15 cellular contexts compared by ENCODE assay signal in the genomic region with DNA sequence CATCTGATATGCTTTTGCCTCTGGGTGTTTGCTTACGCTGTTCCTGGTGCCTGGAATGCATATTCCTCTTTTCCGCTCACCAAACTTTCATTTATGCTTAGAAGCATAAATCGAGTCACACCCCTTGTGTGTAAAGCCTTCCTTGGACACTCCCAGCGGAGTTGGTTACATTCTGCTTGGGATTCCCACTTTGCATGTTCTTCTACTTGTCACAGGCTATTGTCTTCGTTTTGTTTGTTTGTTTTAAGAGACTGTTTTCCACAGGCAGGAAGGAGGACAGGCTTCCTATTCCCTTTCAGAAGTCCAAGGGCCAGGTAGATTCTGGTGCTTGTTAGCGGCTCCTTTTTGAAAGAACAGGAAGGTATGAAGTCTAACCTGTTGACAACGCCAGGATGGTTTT.
DNase-seq lines count a peak whose midpoint lies in the region; ATAC-seq and TF ChIP-seq lines count a peak whose summit lies in the region.
"Had no signal": no experiment of that assay in that cellular context is flagged by ENCODE, and none has a peak within 500 bp of the region (broad histone marks: within the 10 kb centered on the region; RNA-seq: fewer than 3 reads in every experiment).

No MANE protein-coding gene starts in this region.

- no peak overlapping the region for H3K23ac ChIP-seq in IMR-90 (ENCODE audit: low read depth, low read length)

- in situ Hi-C loops in IMR-90 (cut with MboI; ENCODE audit: low sequenced_read_pairs), result no loop called here

- no peak overlapping the region for H4K5ac ChIP-seq in IMR-90 (ENCODE audit: low read depth, low read length)

- no peak overlapping the region for H2AFZ ChIP-seq in GM23338
- H2AFZ ChIP-seq in IMR-90 (replicated peaks; ENCODE audit: low read length, poor library complexity), result no peak overlapping the region

- H3K36me3 Mint-ChIP-seq in GM23338 (ENCODE audit: low read depth), result no peaks in the 10 kb centered on the region
- H3K36me3 Mint-ChIP-seq in stimulated activated memory B cell treated with anti-CD40 and anti-IgM and Interleukin-4, amounts not matched to agents 10 μg/mL and 1 μg/mL and 100 μg/mL, for 72 hours, result no peaks in the 10 kb centered on the region
- H3K36me3 Mint-ChIP-seq: CD14-positive monocyte; CD8-positive, alpha-beta T cell had no signal

- H3K36me3 ChIP-seq in GM23338 (ENCODE audit: insufficient read depth), result no peaks in the 10 kb centered on the region
- H3K36me3 ChIP-seq in IMR-90 (ENCODE audit: control insufficient read depth, insufficient read depth, low read length), result no peaks in the 10 kb centered on the region
- H3K36me3 ChIP-seq in esophagus muscularis mucosa, result no peaks in the 10 kb centered on the region

- peak overlapping the region; percentile 63; the same call in 1 of the 2 replicates for H2BK120ac ChIP-seq in IMR-90 (ENCODE audit: low read depth, low read length)

- WGBS in IMR-90 (ENCODE audit: extremely low coverage in 2 of 2, insufficient read length in 1 of 2), 2 experiments, result 86% methylated on average over 4 of the region's 7 CpGs; no CpG with 5 or more reads in 1 of the 2 experiments
- WGBS in esophagus muscularis mucosa, result 82% methylated on average over 7 of the region's 7 CpGs

- peak overlapping the region; percentile 58; the same call in 1 of the 2 replicates for H3K4ac ChIP-seq in IMR-90 (ENCODE audit: low read depth, low read length)

- CTCF ChIA-PET in IMR-90 (lab: Yijun Ruan, JAX), result no interaction called here

- H3K9ac ChIP-seq in IMR-90 (ENCODE audit: low read depth, low read length), result no peak overlapping the region

- no peaks in the 10 kb centered on the region; the same call in 1 of the 2 replicates for H3K9me2 ChIP-seq in GM23338 (ENCODE audit: insufficient read depth)

- peaks cover 3% of the 10 kb centered on the region for H3K27me3 Mint-ChIP-seq in GM23338 (ENCODE audit: insufficient read depth, low read depth, poor library complexity)
- H3K27me3 Mint-ChIP-seq in stimulated activated memory B cell treated with anti-CD40 and anti-IgM and Interleukin-4, amounts not matched to agents 10 μg/mL and 1 μg/mL and 100 μg/mL, for 72 hours, result no peaks in the 10 kb centered on the region

- peak overlapping the region; percentile 55 for H3K27ac Mint-ChIP-seq in GM23338
- peak overlapping the region; percentile 47 for H3K27ac Mint-ChIP-seq in stimulated activated memory B cell treated with anti-CD40 and anti-IgM and Interleukin-4, amounts not matched to agents 10 μg/mL and 1 μg/mL and 100 μg/mL, for 72 hours
- H3K27ac Mint-ChIP-seq: B cell; CD8-positive, alpha-beta T cell had no signal

- intact Hi-C loops in IMR-90 (cut with micrococcal nuclease), result loop anchor here (2.0 kb wide), 1 partner anchor 522 kb away; a partner anchor contains a TSS
- intact Hi-C loops in esophagus muscularis mucosa (cut with DNase I), result no loop called here

- H3K9me3 Mint-ChIP-seq in GM23338, result no peaks in the 10 kb centered on the region; the same call in 2 of the 3 replicates
- H3K9me3 Mint-ChIP-seq in stimulated activated memory B cell treated with anti-CD40 and anti-IgM and Interleukin-4, amounts not matched to agents 10 μg/mL and 1 μg/mL and 100 μg/mL, for 72 hours, result no peaks in the 10 kb centered on the region
- H3K9me3 Mint-ChIP-seq: CD8-positive, alpha-beta T cell had no signal

- H3K4me3 Mint-ChIP-seq in GM23338, result no peak overlapping the region
- H3K4me3 Mint-ChIP-seq in stimulated activated memory B cell treated with anti-CD40 and anti-IgM and Interleukin-4, amounts not matched to agents 10 μg/mL and 1 μg/mL and 100 μg/mL, for 72 hours, result no peak overlapping the region
- H3K4me3 Mint-ChIP-seq: B cell; CD14-positive monocyte; CD8-positive, alpha-beta T cell had no signal

- TF ChIP-seq EP300 in esophagus muscularis mucosa (IDR thresholded peaks at IDR 0.05), result no peak

- H3K4me3 ChIP-seq in GM23338 (no peak overlapping the region), IMR-90 (ENCODE audit: insufficient read depth, low read depth, low read length) (no peak overlapping the region), esophagus muscularis mucosa (no peak overlapping the region)

- peak overlapping the region; percentile 32; the same call in 1 of the 2 replicates for H2AK5ac ChIP-seq in IMR-90 (ENCODE audit: low read depth, low read length)

- H3K27me3 ChIP-seq in GM23338 (ENCODE audit: insufficient read depth) (peaks cover 5% of the 10 kb centered on the region; the same call in 1 of the 2 replicates), IMR-90 (ENCODE audit: control insufficient read depth, insufficient read depth, low read length) (no peaks in the 10 kb centered on the region; the same call in none of the 2 replicates), esophagus muscularis mucosa (no peaks in the 10 kb centered on the region)

- POLR2A ChIA-PET in IMR-90 (lab: Charles Lee; ENCODE audit: unreplicated experiment), result no interaction called here

- H2BK5ac ChIP-seq in IMR-90 (ENCODE audit: low read depth, low read length, poor library complexity, severe bottlenecking), result no peak overlapping the region

- H4K91ac ChIP-seq in IMR-90 (ENCODE audit: insufficient read depth, low read depth, low read length), result 0 out of 2 replicates have a peak overlapping the region, but pooled peaks have one; percentile 31

- dilution Hi-C loops in IMR-90 (cut with HindIII; ENCODE audit: low sequenced_read_pairs, unreplicated experiment), result no loop called here

- H3K4me1 ChIP-seq in GM23338 (ENCODE audit: insufficient read depth), result peaks cover 20% of the 10 kb centered on the region
- H3K4me1 ChIP-seq in IMR-90 (ENCODE audit: control insufficient read depth, insufficient read depth, low read length), result peaks cover 4% of the 10 kb centered on the region
- peaks cover 0 to 11% (median 2%) of the 10 kb centered on the region in 4 donors for H3K4me1 ChIP-seq in esophagus muscularis mucosa

- TF ChIP-seq POLR2A in IMR-90 (IDR thresholded peaks at IDR 0.05; ENCODE audit: low read depth, low read length) (no peak), esophagus muscularis mucosa (IDR thresholded peaks at IDR 0.05; ENCODE audit: low read depth) (no peak)

- peaks cover 6% of the 10 kb centered on the region for H3K9me1 ChIP-seq in IMR-90 (ENCODE audit: insufficient read depth, low read length)

- H3K18ac ChIP-seq in IMR-90 (ENCODE audit: low read depth, low read length), result no peak overlapping the region

- peaks cover 37% of the 10 kb centered on the region for H3K4me1 Mint-ChIP-seq in GM23338
- H3K4me1 Mint-ChIP-seq in stimulated activated memory B cell treated with anti-CD40 and anti-IgM and Interleukin-4, amounts not matched to agents 10 μg/mL and 1 μg/mL and 100 μg/mL, for 72 hours, result peaks cover 20% of the 10 kb centered on the region

- ATAC-seq in GM23338 (peak; percentile 24), IMR-90 (ENCODE audit: low read depth) (no peak), HG03196 (IDR thresholded peaks at IDR 0.05; ENCODE audit: unreplicated experiment) (no peak)
- ATAC-seq in stimulated activated memory B cell treated with anti-CD40 and anti-IgM and Interleukin-4, amounts not matched to agents 10 μg/mL and 1 μg/mL and 100 μg/mL, for 72 hours, result no peak
- ATAC-seq: CD8-positive, alpha-beta T cell had no signal

- no peak overlapping the region for H3K56ac ChIP-seq in IMR-90 (ENCODE audit: extremely low read depth, insufficient read depth, low read length)

- no peak for TF ChIP-seq RAD21 in IMR-90 (IDR thresholded peaks at IDR 0.05; ENCODE audit: low read length)

- peak; percentile 43 for DNase-seq in GM23338 (ENCODE audit: low spot score)
- DNase-seq in IMR-90, result no peak
- DNase-seq in esophagus muscularis mucosa (ENCODE audit: extremely low spot score), result peak; percentile 62
- DNase-seq in activated T-cell treated with anti-CD3 and anti-CD28 coated beads, Interleukin-2, amount 50 U/mL, for 1 hour, result no peak
- DNase-seq in RKO (ENCODE audit: low spot score), result no peak
- DNase-seq: CD8-positive, alpha-beta T cell; COR-L47; DMS153; DMS79 treated with DMSO at 0.1 percent for 48 hours; GF-D8; KBM-7 had no signal

- BruUV-seq in IMR-90 (replicated peaks; lab: Mats Ljungman, UMichigan), result no TSS peak

- no peaks in the 10 kb centered on the region for H3K79me1 ChIP-seq in IMR-90 (ENCODE audit: low read depth in 1 of 2, low read length in 2 of 2)

- H3K14ac ChIP-seq in IMR-90 (replicated peaks; ENCODE audit: low read depth, low read length), result 0 out of 2 replicates have a peak overlapping the region, but pooled peaks have one; percentile 35

- H3K4me2 ChIP-seq in GM23338 (no peak overlapping the region), IMR-90 (ENCODE audit: low read depth, low read length) (no peak overlapping the region)

- peak overlapping the region; percentile 64; the same call in 1 of the 2 replicates for H2BK20ac ChIP-seq in IMR-90 (ENCODE audit: low read depth, low read length)

- H3K9me3 ChIP-seq in IMR-90 (ENCODE audit: control insufficient read depth, insufficient read depth, low read length) (no peaks in the 10 kb centered on the region), esophagus muscularis mucosa (no peaks in the 10 kb centered on the region)

- no peaks in the 10 kb centered on the region for H3K79me2 ChIP-seq in GM23338 (replicated peaks; ENCODE audit: insufficient read depth)

- H3K27ac ChIP-seq in GM23338 (ENCODE audit: low read depth) (no peak overlapping the region), IMR-90 (ENCODE audit: insufficient read depth, low read length) (no peak overlapping the region), esophagus muscularis mucosa (replicated peaks in 1 of 4) (no peak overlapping the region)

- no peak overlapping the region for H2BK15ac ChIP-seq in IMR-90 (ENCODE audit: low read depth, low read length)

- H4K8ac ChIP-seq in IMR-90 (ENCODE audit: low read depth in 2 of 2, low read length in 2 of 2), result no peak overlapping the region

- H3F3A ChIP-seq in GM23338 (replicated peaks; ENCODE audit: low read depth), result no peaks in the 10 kb centered on the region

- H4K20me1 ChIP-seq in GM23338 (replicated peaks; ENCODE audit: insufficient read depth) (no peaks in the 10 kb centered on the region), IMR-90 (ENCODE audit: insufficient read depth, low read length) (no peaks in the 10 kb centered on the region)

- no peak for TF ChIP-seq CTCF in GM23338 (conservative IDR thresholded peaks at IDR 0.05; ENCODE audit: low read depth in 2 of 2)
- TF ChIP-seq CTCF in IMR-90 (conservative IDR thresholded peaks at IDR 0.05; ENCODE audit: low read depth, low read length), result no peak
- TF ChIP-seq CTCF in esophagus muscularis mucosa (IDR thresholded peaks at IDR 0.05), result no peak

- no peak overlapping the region for H2AK9ac ChIP-seq in IMR-90 (replicated peaks; ENCODE audit: low read depth, low read length, poor library complexity)

TF ChIP-seq in GM23338, 12 proteins besides CTCF, POLR2A, EP300 and RAD21 (continues in another document):
- no peak for TF ChIP-seq JUNB (IDR thresholded peaks at IDR 0.05; ENCODE audit: unreplicated experiment)
- no peak for TF ChIP-seq ZNF331 (CRISPR knock-in tag; IDR thresholded peaks at IDR 0.05; ENCODE audit: low read depth)
- TF ChIP-seq ZNF114 (CRISPR knock-in tag; IDR thresholded peaks at IDR 0.05), result no peak

TF ChIP-seq in IMR-90, 13 proteins besides CTCF, POLR2A, EP300 and RAD21 (continues in another document):
- TF ChIP-seq MXI1 (IDR thresholded peaks at IDR 0.05; ENCODE audit: borderline replicate concordance, low read depth, low read length), result no peak
- TF ChIP-seq CEBPB (IDR thresholded peaks at IDR 0.05; ENCODE audit: low read depth, low read length), result no peak
- no peak for TF ChIP-seq SMC3 (IDR thresholded peaks at IDR 0.05; ENCODE audit: low read depth, low read length)

Comparison
In these comparisons a context has a peak if more than half of its experiments do, and no peak if none do; other contexts are left out.
1. DNase-seq: peak in GM23338 (single experiment) and esophagus muscularis mucosa (single experiment); none in IMR-90 (single experiment), activated T-cell treated with anti-CD3 and anti-CD28 coated beads, Interleukin-2, amount 50 U/mL, for 1 hour (single experiment) and RKO (single experiment).